Comparison of ENCODE assay signal across 11 cellular contexts in genomic region chr3:128484404-128485282, GRCh38. TPM values are rescaled to one million over a fixed set of nuclear protein-coding genes. Genes with fewer than 3 reads are reported as not detected.
DNase-seq lines count a peak whose midpoint lies in the region; ATAC-seq and TF ChIP-seq lines count a peak whose summit lies in the region.
"Had no signal": no experiment of that assay in that cellular context is flagged by ENCODE, and none has a peak within 500 bp of the region (broad histone marks: within the 10 kb centered on the region; RNA-seq: fewer than 3 reads in every experiment).

No MANE protein-coding gene starts in this region.

- H3K27ac Mint-ChIP-seq in T-cell: no peak overlapping the region
- H3K27ac Mint-ChIP-seq: activated CD8-positive, alpha-beta T cell treated with anti-CD3 and anti-CD28 coated beads for 36 hours had no signal

- POLR2A ChIA-PET in T-cell (lab: Charles Lee): interaction anchor here in 1 of 2 donors (0.7 kb wide), 1 partner anchor 188 kb away, joined by 3 read pairs; no protein-coding TSS in a partner anchor

- DNase-seq in GM03348 (ENCODE audit: low spot score): peak; percentile 37
- no peak for DNase-seq in T-cell
- no peak for DNase-seq in suprapubic skin (ENCODE audit: low spot score in 2 of 2)
- no peak for DNase-seq in ecto neural progenitor cell (ENCODE audit: low spot score)
- no peak for DNase-seq in NCI-H82 (lab: John Stamatoyannopoulos, UW)
- no peak for DNase-seq in sigmoid colon
- DNase-seq: activated CD8-positive, alpha-beta T cell treated with anti-CD3 and anti-CD28 coated beads for 36 hours; NCI-H1930; SHP77 treated with DMSO at 0.1 percent for 48 hours had no signal

- H3K27ac ChIP-seq in iPS-20b (ENCODE audit: low read length): no peak overlapping the region
- H3K27ac ChIP-seq in suprapubic skin: peak overlapping the region; percentile 16
- peak overlapping the region in 2 of 4 donors; percentile 38 to 42 for H3K27ac ChIP-seq in sigmoid colon

- no peaks in the 10 kb centered on the region for H3K9me3 Mint-ChIP-seq in T-cell
- H3K9me3 Mint-ChIP-seq: activated CD8-positive, alpha-beta T cell treated with anti-CD3 and anti-CD28 coated beads for 36 hours had no signal

- peaks cover 27 to 45% (median 39%) of the 10 kb centered on the region in 3 donors for H3K4me1 Mint-ChIP-seq in T-cell

- intact Hi-C loops in sigmoid colon (cut with DNase I): no loop called here

- H3K27me3 ChIP-seq in iPS-20b (ENCODE audit: insufficient read depth, low read length) (peaks cover 100% of the 10 kb centered on the region), suprapubic skin (peaks cover 100% of the 10 kb centered on the region), sigmoid colon (peaks cover 75 to 100% (median 94%) of the 10 kb centered on the region in 3 donors)

- H3K9me3 ChIP-seq in iPS-20b (ENCODE audit: insufficient read depth, low read depth, low read length) (no peaks in the 10 kb centered on the region; the same call in 1 of the 2 replicates), suprapubic skin (no peaks in the 10 kb centered on the region), sigmoid colon (no peaks in the 10 kb centered on the region)

- H3K9ac ChIP-seq in iPS-20b (ENCODE audit: low read depth, low read length): no peak overlapping the region

- H3K36me3 ChIP-seq in iPS-20b (ENCODE audit: insufficient read depth, low read depth, low read length) (no peaks in the 10 kb centered on the region), suprapubic skin (no peaks in the 10 kb centered on the region), sigmoid colon (no peaks in the 10 kb centered on the region)

- H3K27me3 Mint-ChIP-seq in T-cell: peaks cover 45 to 75% of the 10 kb centered on the region in 2 donors

- 27% methylated on average over 16 of the region's 16 CpGs for WGBS in suprapubic skin
- 18 to 29% methylated on average over 16 of the region's 16 CpGs for WGBS in sigmoid colon, 2 donors

- H3K4me1 ChIP-seq in iPS-20b (ENCODE audit: insufficient read depth, low read length): peaks cover 25% of the 10 kb centered on the region
- H3K4me1 ChIP-seq in suprapubic skin: peaks cover 51% of the 10 kb centered on the region
- H3K4me1 ChIP-seq in sigmoid colon: peaks cover 0 to 54% (median 44%) of the 10 kb centered on the region in 4 donors

- TF ChIP-seq EP300 in suprapubic skin (IDR thresholded peaks at IDR 0.05) (no peak), sigmoid colon (IDR thresholded peaks at IDR 0.05) (no peak)

- peak overlapping the region in 2 of 3 donors; percentile 13 to 68 for H3K4me3 Mint-ChIP-seq in T-cell
- H3K4me3 Mint-ChIP-seq: activated CD8-positive, alpha-beta T cell treated with anti-CD3 and anti-CD28 coated beads for 36 hours had no signal

- CTCF ChIA-PET in T-cell (lab: Charles Lee): no interaction called here

- TF ChIP-seq POLR2A in suprapubic skin (IDR thresholded peaks at IDR 0.05): no peak
- TF ChIP-seq POLR2A in sigmoid colon (IDR thresholded peaks at IDR 0.05): no peak

- H3K36me3 Mint-ChIP-seq in T-cell: no peaks in the 10 kb centered on the region

- no peak for ATAC-seq in T-cell (replicated peaks in 1 of 4)
- ATAC-seq: activated CD8-positive, alpha-beta T cell treated with anti-CD3 and anti-CD28 coated beads for 36 hours had no signal

- H3K4me3 ChIP-seq in iPS-20b (ENCODE audit: low read length): peak overlapping the region; percentile 46; the same call in 1 of the 2 replicates
- H3K4me3 ChIP-seq in suprapubic skin: peak overlapping the region; percentile 68
- peak overlapping the region in 1 of 4 donors; percentile 22 for H3K4me3 ChIP-seq in sigmoid colon

- TF ChIP-seq CTCF in suprapubic skin (IDR thresholded peaks at IDR 0.05): no peak
- no peak for TF ChIP-seq CTCF in sigmoid colon (IDR thresholded peaks at IDR 0.05)

RNA-seq across cellular contexts. Expression of gene GATA2, which starts 8.4 kb away (rescaled TPM):
- total RNA-seq in T-cell (1 to 10 TPM in 4 of 5 donors, under 1 TPM in 1; 0.98 to 4.6 (median 3.5) TPM), suprapubic skin (10 to 100 TPM in 1 of 4 donors, 1 to 10 TPM in 3; 2.4 to 10.3 (median 5.4) TPM), sigmoid colon (1 to 10 TPM; 2.1 to 6.6 (median 5.0) TPM)
- polyA plus RNA-seq in sigmoid colon: 1 to 10 TPM in 2 of 3 donors, under 1 TPM in 1; 0.46 to 5.2 (median 1.8) TPM
- total RNA-seq: activated CD8-positive, alpha-beta T cell treated with anti-CD3 and anti-CD28 coated beads for 36 hours had no signal

RNA-seq across cellular contexts. Expression of gene DNAJB8, which starts 18.0 kb away (rescaled TPM):
- total RNA-seq in T-cell (not detected), suprapubic skin (not detected), sigmoid colon (not detected)
- polyA plus RNA-seq in sigmoid colon: not detected
- total RNA-seq: activated CD8-positive, alpha-beta T cell treated with anti-CD3 and anti-CD28 coated beads for 36 hours; liver had no signal
- polyA plus RNA-seq: liver had no signal
